In the genomic region with DNA sequence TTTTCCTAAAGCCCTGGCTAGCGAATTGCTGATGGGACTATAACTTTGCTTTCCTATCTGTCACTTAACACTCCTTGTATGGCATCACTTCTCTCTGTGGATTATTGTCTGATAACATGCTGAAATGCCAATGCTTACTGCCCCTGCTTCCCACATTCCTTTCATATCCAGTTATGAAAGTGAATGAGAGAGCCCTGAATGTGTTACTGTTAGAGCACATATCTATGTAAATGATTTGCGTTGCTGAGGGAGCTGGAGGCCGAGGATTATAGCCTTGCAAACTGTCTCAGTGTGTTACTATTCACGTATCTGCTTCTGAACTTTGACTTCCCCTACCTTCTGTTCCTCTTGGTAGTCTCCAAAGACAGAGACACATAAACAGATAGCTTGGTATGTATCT, we compare ENCODE assay signal across 18 cellular contexts.
"Had no signal": no experiment of that assay in that cellular context is flagged by ENCODE, and none has a peak within 500 bp of the region (broad histone marks: within the 10 kb centered on the region; RNA-seq: fewer than 3 reads in every experiment).

No MANE protein-coding gene starts in this region.

- H3K36me3 ChIP-seq: ovary, uterus had no signal

- H3K27me3 ChIP-seq: ascending aorta, dorsolateral prefrontal cortex, ovary, tibial artery, uterus had no signal

- H3K4me3 Mint-ChIP-seq: activated CD4-positive, alpha-beta T cell treated with anti-CD3 and anti-CD28 coated beads, Interleukin-2, amount 10 ng/mL, durations not matched to agents 24 days and 14 days; activated CD8-positive, alpha-beta T cell treated with anti-CD3 and anti-CD28 coated beads, Interleukin-2, amount 10 ng/mL, durations not matched to agents 7 days and 5 days; activated naive CD8-positive, alpha-beta T cell treated with anti-CD3 and anti-CD28 coated beads, Interleukin-2, amount 50 U/mL, for 24 hours; endodermal cell; stimulated activated naive B cell treated with anti-CD40 and anti-IgM and Interleukin-4, amounts not matched to agents 10 μg/mL and 1 μg/mL and 100 μg/mL, for 72 hours; T-helper 2 cell treated with Interferon-gamma antibody and Interleukin-4, amounts not matched to agents 5 μg/mL and 100 μg/mL, for 36 hours had no signal

- H3K9me3 ChIP-seq: ascending aorta, ovary, tibial artery, uterus had no signal

- H3K4me1 Mint-ChIP-seq: activated naive CD8-positive, alpha-beta T cell treated with anti-CD3 and anti-CD28 coated beads, Interleukin-2, amount 50 U/mL, for 24 hours had no signal

- H3K4me3 ChIP-seq: ascending aorta, dorsolateral prefrontal cortex, ovary, tibial artery, uterus had no signal

- ATAC-seq: activated CD8-positive, alpha-beta T cell treated with anti-CD3 and anti-CD28 coated beads, Interleukin-2, amount 10 ng/mL, durations not matched to agents 7 days and 5 days; activated naive CD8-positive, alpha-beta T cell treated with anti-CD3 and anti-CD28 coated beads, Interleukin-2, amount 50 U/mL, for 24 hours; stimulated activated naive B cell treated with anti-CD40 and anti-IgM and Interleukin-4, amounts not matched to agents 10 μg/mL and 1 μg/mL and 100 μg/mL, for 72 hours had no signal

- H3K4me1 ChIP-seq: ascending aorta, uterus had no signal

- H3K27me3 Mint-ChIP-seq: activated CD4-positive, alpha-beta T cell treated with anti-CD3 and anti-CD28 coated beads, Interleukin-2, amount 10 ng/mL, durations not matched to agents 24 days and 14 days; activated naive CD8-positive, alpha-beta T cell treated with anti-CD3 and anti-CD28 coated beads, Interleukin-2, amount 50 U/mL, for 24 hours; stimulated activated naive B cell treated with anti-CD40 and anti-IgM and Interleukin-4, amounts not matched to agents 10 μg/mL and 1 μg/mL and 100 μg/mL, for 72 hours had no signal

- DNase-seq: activated CD4-positive, alpha-beta T cell treated with anti-CD3 and anti-CD28 coated beads, Interleukin-2, amount 10 ng/mL, durations not matched to agents 24 days and 14 days; activated CD4-positive, CD25-positive, alpha-beta regulatory T cell; activated CD8-positive, alpha-beta memory T cell treated with anti-CD3 and anti-CD28 coated beads, Interleukin-2, amount 50 U/mL, for 4 hours; activated CD8-positive, alpha-beta T cell treated with anti-CD3 and anti-CD28 coated beads, Interleukin-2, amount 10 ng/mL, durations not matched to agents 7 days and 5 days; activated naive CD4-positive, alpha-beta T cell; activated naive CD8-positive, alpha-beta T cell treated with anti-CD3 and anti-CD28 coated beads, Interleukin-2, amount 50 U/mL, for 24 hours; dorsolateral prefrontal cortex; endodermal cell; kidney; midbrain; ovary; stimulated activated CD4-positive, alpha-beta T cell treated with anti-CD3 and anti-CD28 coated beads, Interleukin-15, amount 100 ng/mL, for 24 hours; stimulated activated CD4-positive, alpha-beta T cell treated with anti-CD3 and anti-CD28 coated beads, Interleukin-4, amount 100 ng/mL, for 1 hour; stimulated activated naive B cell treated with anti-CD40 and anti-IgM and Interleukin-4, amounts not matched to agents 10 μg/mL and 1 μg/mL and 100 μg/mL, for 72 hours; tibial artery; uterus had no signal

- H3K27ac Mint-ChIP-seq: activated CD4-positive, alpha-beta T cell treated with anti-CD3 and anti-CD28 coated beads, Interleukin-2, amount 10 ng/mL, durations not matched to agents 24 days and 14 days; activated CD8-positive, alpha-beta T cell treated with anti-CD3 and anti-CD28 coated beads, Interleukin-2, amount 10 ng/mL, durations not matched to agents 7 days and 5 days; activated naive CD8-positive, alpha-beta T cell treated with anti-CD3 and anti-CD28 coated beads, Interleukin-2, amount 50 U/mL, for 24 hours; endodermal cell; stimulated activated naive B cell treated with anti-CD40 and anti-IgM and Interleukin-4, amounts not matched to agents 10 μg/mL and 1 μg/mL and 100 μg/mL, for 72 hours; T-helper 2 cell treated with Interferon-gamma antibody and Interleukin-4, amounts not matched to agents 5 μg/mL and 100 μg/mL, for 36 hours had no signal

- H3K27ac ChIP-seq: ascending aorta, ovary, tibial artery, uterus had no signal

- H3K9me3 Mint-ChIP-seq: activated CD4-positive, alpha-beta T cell treated with anti-CD3 and anti-CD28 coated beads, Interleukin-2, amount 10 ng/mL, durations not matched to agents 24 days and 14 days; activated naive CD8-positive, alpha-beta T cell treated with anti-CD3 and anti-CD28 coated beads, Interleukin-2, amount 50 U/mL, for 24 hours; endodermal cell; stimulated activated naive B cell treated with anti-CD40 and anti-IgM and Interleukin-4, amounts not matched to agents 10 μg/mL and 1 μg/mL and 100 μg/mL, for 72 hours; T-helper 2 cell treated with Interferon-gamma antibody and Interleukin-4, amounts not matched to agents 5 μg/mL and 100 μg/mL, for 36 hours had no signal

- FAIRE-seq: kidney had no signal
